Comparison of ENCODE assay signal across 26 cellular contexts in genomic region chr15:62209322-62209721, GRCh38. TPM values are rescaled to one million over a fixed set of nuclear protein-coding genes. Genes with fewer than 3 reads are reported as not detected.
DNase-seq lines count a peak whose midpoint lies in the region; ATAC-seq and TF ChIP-seq lines count a peak whose summit lies in the region.
"Had no signal": no experiment of that assay in that cellular context is flagged by ENCODE, and none has a peak within 500 bp of the region (broad histone marks: within the 10 kb centered on the region; RNA-seq: fewer than 3 reads in every experiment).

No MANE protein-coding gene starts in this region.

- peak overlapping the region; percentile 23 for H3K9ac ChIP-seq in mucosa of stomach (ENCODE audit: low read length)
- H3K9ac ChIP-seq: parathyroid adenoma had no signal

- no peaks in the 10 kb centered on the region for H3K4me1 ChIP-seq in esophagus muscularis mucosa
- no peaks in the 10 kb centered on the region for H3K4me1 ChIP-seq in mucosa of stomach (ENCODE audit: control insufficient read depth, insufficient read depth, low read length)
- H3K4me1 ChIP-seq: ascending aorta, parathyroid adenoma had no signal

- ATAC-seq in GM21528 (IDR thresholded peaks at IDR 0.05; ENCODE audit: low FRiP score, unreplicated experiment) = no peak
- ATAC-seq: activated CD8-positive, alpha-beta memory T cell treated with anti-CD3 and anti-CD28 coated beads, Interleukin-2, amount 10 ng/mL, durations not matched to agents 7 days and 5 days; activated naive CD4-positive, alpha-beta T cell treated with anti-CD3 and anti-CD28 coated beads, Interleukin-2, amount 50 U/mL, for 72 hours; CD8-positive, alpha-beta T cell; left cardiac atrium had no signal

- H3K27me3 ChIP-seq in esophagus muscularis mucosa (peaks cover 0 to 8% (median 0%) of the 10 kb centered on the region in 4 donors), mucosa of stomach (ENCODE audit: control insufficient read depth, insufficient read depth, low read length) (no peaks in the 10 kb centered on the region)
- H3K27me3 ChIP-seq: ascending aorta had no signal

- TF ChIP-seq EP300 in esophagus muscularis mucosa (IDR thresholded peaks at IDR 0.05) = no peak

- H3K4me3 ChIP-seq in esophagus muscularis mucosa (no peak overlapping the region), mucosa of stomach (ENCODE audit: low read length) (no peak overlapping the region)
- H3K4me3 ChIP-seq: ascending aorta had no signal

- intact Hi-C loops in esophagus muscularis mucosa (cut with DNase I) = no loop called here

- DNase-seq in NCI-H146 (lab: John Stamatoyannopoulos, UW) (peak; percentile 0), NCI-H146 treated with DMSO at 0.1 percent for 48 hours (lab: John Stamatoyannopoulos, UW; ENCODE audit: unreplicated experiment) (no peak), esophagus muscularis mucosa (ENCODE audit: extremely low spot score) (peak; percentile 64), ureter (ENCODE audit: low spot score) (peak; percentile 61), SIG-M5 treated with dmso at 0.1 percent for 504 hours (lab: John Stamatoyannopoulos, UW; ENCODE audit: unreplicated experiment) (no peak), NCI-H2227 treated with DMSO at 0.1 percent for 48 hours (lab: John Stamatoyannopoulos, UW) (no peak)
- DNase-seq: activated CD4-positive, alpha-beta T cell treated with anti-CD3 and anti-CD28 coated beads, Interleukin-2, amount 10 ng/mL, durations not matched to agents 24 days and 14 days; activated CD8-positive, alpha-beta memory T cell treated with anti-CD3 and anti-CD28 coated beads, Interleukin-2, amount 10 ng/mL, durations not matched to agents 7 days and 5 days; AML-193; CD8-positive, alpha-beta T cell; DMS79; effector CD8-positive, alpha-beta T cell; IMR-90; left cardiac atrium; NCI-H1105 treated with DMSO at 0.1 percent for 48 hours; NCI-H2107; NCI-H524; nephron progenitor cell; substantia nigra had no signal

- no peaks in the 10 kb centered on the region for H3K36me3 ChIP-seq in esophagus muscularis mucosa
- no peaks in the 10 kb centered on the region for H3K36me3 ChIP-seq in mucosa of stomach (ENCODE audit: control insufficient read depth, insufficient read depth, low read length)
- H3K36me3 ChIP-seq: ascending aorta had no signal

- TF ChIP-seq CTCF in esophagus muscularis mucosa (IDR thresholded peaks at IDR 0.05) = no peak

- no peak overlapping the region for H3K27ac ChIP-seq in esophagus muscularis mucosa (replicated peaks in 1 of 4)
- H3K27ac ChIP-seq: 22Rv1, ascending aorta, parathyroid adenoma had no signal

- WGBS in esophagus muscularis mucosa = 91% methylated on average over 1 of the region's 1 CpG

- no peak for TF ChIP-seq POLR2A in esophagus muscularis mucosa (IDR thresholded peaks at IDR 0.05; ENCODE audit: low read depth)

- H3K9me3 ChIP-seq in esophagus muscularis mucosa = peaks cover 0 to 12% (median 3%) of the 10 kb centered on the region in 4 donors
- H3K9me3 ChIP-seq in mucosa of stomach (ENCODE audit: control insufficient read depth, low read length) = no peaks in the 10 kb centered on the region
- H3K9me3 ChIP-seq: ascending aorta had no signal

RNA-seq across cellular contexts. Expression of gene C2CD4B, which starts 44.2 kb away (rescaled TPM):
- total RNA-seq in esophagus muscularis mucosa = 1 to 10 TPM; 2.5 to 8.6 (median 3.9) TPM
- total RNA-seq in ureter = 2.8 TPM
- total RNA-seq: CD8-positive, alpha-beta T cell; fibroblast of lung; IMR-90 had no signal

Comparison
In these comparisons a context has a peak if more than half of its experiments do, and no peak if none do; other contexts are left out.
1. DNase-seq: peak in NCI-H146 (single experiment), esophagus muscularis mucosa (single experiment) and ureter (single experiment); none in NCI-H146 treated with DMSO at 0.1 percent for 48 hours (single experiment), SIG-M5 treated with dmso at 0.1 percent for 504 hours (single experiment) and NCI-H2227 treated with DMSO at 0.1 percent for 48 hours (single experiment).